In the genomic region with DNA sequence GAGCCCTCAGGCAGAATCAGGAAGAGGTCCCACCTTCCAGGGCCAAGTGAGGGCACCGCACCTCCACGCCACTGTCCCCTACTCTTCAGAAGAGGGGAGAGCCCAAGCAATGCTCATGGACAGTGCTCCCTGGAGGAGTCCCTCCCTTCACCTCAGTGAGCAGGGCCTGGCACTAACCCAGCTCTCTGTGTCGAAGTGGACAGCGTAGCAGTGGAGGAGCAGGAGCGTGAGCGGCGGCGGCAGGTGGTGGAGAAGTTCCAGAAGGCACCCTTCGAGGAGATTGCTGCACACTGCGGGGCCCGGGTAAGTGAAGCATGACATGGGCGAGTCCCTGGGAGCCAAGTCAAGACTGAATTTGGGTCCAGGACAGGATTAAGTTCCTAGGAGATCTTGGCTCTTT, we compare ENCODE assay signal across 20 cellular contexts. TPM values are rescaled to one million over a fixed set of nuclear protein-coding genes. Genes with fewer than 3 reads are reported as not detected.
"Had no signal": no experiment of that assay in that cellular context is flagged by ENCODE, and none has a peak within 500 bp of the region (broad histone marks: within the 10 kb centered on the region; RNA-seq: fewer than 3 reads in every experiment).

No MANE protein-coding gene starts in this region.

- H3K4me1 ChIP-seq: foreskin keratinocyte, parathyroid adenoma, prostate gland, stomach had no signal

- H3K9ac ChIP-seq: parathyroid adenoma had no signal

- H3K9me3 ChIP-seq: mucosa of descending colon, prostate gland, stomach, thoracic aorta had no signal

- H3K27me3 ChIP-seq: foreskin keratinocyte, hepatocyte, stomach had no signal

- H3K4me3 ChIP-seq: coronary artery, hepatocyte, mucosa of descending colon, prostate gland, skin epidermis, stomach, thoracic aorta had no signal

- H3K79me2 ChIP-seq: hepatocyte, parathyroid adenoma had no signal

- H2AFZ ChIP-seq: hepatocyte, parathyroid adenoma had no signal

- H3K36me3 ChIP-seq: prostate gland, stomach, thoracic aorta had no signal

- FAIRE-seq: endothelial cell of umbilical vein had no signal

- ATAC-seq: foreskin keratinocyte, mucosa of descending colon, sciatic nerve had no signal

- DNase-seq: effector CD4-positive, alpha-beta T cell; endodermal cell; erythroblast; foreskin keratinocyte; head of caudate nucleus; mucosa of descending colon; retina; stimulated activated CD4-positive, alpha-beta T cell treated with anti-CD3 and anti-CD28 coated beads, Interleukin-12 subunit alpha, Interleukin-12 subunit beta, amount 100 ng/mL, for 4 hours; stimulated activated naive CD4-positive, alpha-beta T cell; stomach; trophoblast cell had no signal

- H3K4me2 ChIP-seq: hepatocyte had no signal

- H3K27ac ChIP-seq: coronary artery, foreskin keratinocyte, hepatocyte, parathyroid adenoma, prostate gland, skin epidermis, stomach, thoracic aorta had no signal

RNA-seq across cellular contexts. Expression of gene POMC, which starts 16.7 kb away (rescaled TPM):
- total RNA-seq: chondrocyte had no signal
